23 cellular contexts compared by ENCODE assay signal in genomic region chr12:1815108-1815507, GRCh38. TPM values are rescaled to one million over a fixed set of nuclear protein-coding genes. Genes with fewer than 3 reads are reported as not detected.
"Had no signal": no experiment of that assay in that cellular context is flagged by ENCODE, and none has a peak within 500 bp of the region (broad histone marks: within the 10 kb centered on the region; RNA-seq: fewer than 3 reads in every experiment).

No MANE protein-coding gene starts in this region.

- H3K9me3 ChIP-seq: MG63, SK-N-SH had no signal

- H3K4me2 ChIP-seq: SK-N-SH had no signal

- H3K9ac ChIP-seq: SK-N-SH had no signal

- H3K27me3 ChIP-seq: MG63 had no signal

- H3K27ac ChIP-seq: RWPE1 had no signal

- DNase-seq: Karpas-422, KG1, MG63, NCI-H1092, NCI-H1105 treated with DMSO at 0.1 percent for 48 hours, NCI-H1417 treated with DMSO at 0.1 percent for 48 hours, NCI-H146, NCI-H1694 treated with DMSO at 0.1 percent for 48 hours, NCI-H1930, NCI-H2081, NCI-H2107, NCI-H2171, NCI-H226, NCI-H446, NCI-H510A, NCI-H524 treated with DMSO at 0.1 percent for 48 hours, NCI-H69, NCI-H774, SHP77, SK-N-SH had no signal

- H3K36me3 ChIP-seq: MG63 had no signal

- H3K4me3 ChIP-seq: MG63 had no signal

RNA-seq across cellular contexts. Expression of gene LRTM2, which starts 5.3 kb away (rescaled TPM):
- total RNA-seq: HT-29, SK-MEL-5 had no signal
